ENCODE assay signal across 22 cellular contexts in the genomic region with DNA sequence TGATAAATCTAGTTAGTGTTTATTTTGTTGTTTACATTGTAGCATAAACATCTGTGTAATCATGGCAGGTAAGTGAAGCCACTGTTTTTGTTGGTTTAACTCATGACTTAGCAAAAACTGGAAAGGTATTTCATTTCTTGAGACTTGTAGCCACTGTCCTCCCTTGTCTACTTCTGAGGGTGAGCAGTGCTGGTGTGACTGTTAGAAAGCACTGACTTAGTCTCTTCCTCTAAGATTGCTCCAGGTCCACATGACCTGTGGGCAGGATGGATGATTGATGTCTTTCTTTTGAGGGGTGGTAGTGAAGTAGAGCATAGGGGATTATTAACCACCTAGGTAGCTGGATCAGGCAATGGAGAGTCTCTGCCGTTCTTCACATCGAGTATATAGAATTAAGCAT.
DNase-seq lines count a peak whose midpoint lies in the region; ATAC-seq and TF ChIP-seq lines count a peak whose summit lies in the region.
"Had no signal": no experiment of that assay in that cellular context is flagged by ENCODE, and none has a peak within 500 bp of the region (broad histone marks: within the 10 kb centered on the region; RNA-seq: fewer than 3 reads in every experiment).

No MANE protein-coding gene starts in this region.

- no peak overlapping the region for H3K27ac ChIP-seq in mammary epithelial cell (ENCODE audit: insufficient read depth, low read depth, low read length)
- no peak overlapping the region for H3K27ac ChIP-seq in uterus
- H3K27ac ChIP-seq: heart right ventricle, right atrium auricular region, upper lobe of right lung had no signal

- H4K20me1 ChIP-seq in mammary epithelial cell (ENCODE audit: insufficient read depth, low read length): no peaks in the 10 kb centered on the region

- DNase-seq in MCF 10A (ENCODE audit: unreplicated experiment) (peak; percentile 2), mammary epithelial cell (no peak), NCI-H2227 (lab: John Stamatoyannopoulos, UW; ENCODE audit: unreplicated experiment) (peak; percentile 47), left kidney (ENCODE audit: low read depth, low spot score) (peak; percentile 59), omental fat pad (ENCODE audit: low spot score) (no peak), uterus (no peak), NCI-H2029 (lab: John Stamatoyannopoulos, UW) (no peak)
- DNase-seq: activated CD4-positive, alpha-beta T cell treated with anti-CD3 and anti-CD28 coated beads, Interleukin-2, amount 10 ng/mL, durations not matched to agents 7 days and 5 days; activated naive CD4-positive, alpha-beta T cell treated with Interleukin-2 at 50 U/mL for 16 hours; aorta; effector memory CD8-positive, alpha-beta T cell; GOT3; heart right ventricle; immature natural killer cell; NCI-H2081 treated with DMSO at 0.1 percent for 48 hours; NCI-H774; stimulated activated CD4-positive, alpha-beta T cell treated with anti-CD3 and anti-CD28 coated beads, Interleukin-15, amount 100 ng/mL, for 24 hours; stimulated activated naive CD4-positive, alpha-beta T cell; upper lobe of right lung had no signal

- no peaks in the 10 kb centered on the region for H3K9me3 Mint-ChIP-seq in MCF 10A (ENCODE audit: unreplicated experiment)
- H3K9me3 Mint-ChIP-seq in stimulated activated memory B cell treated with anti-CD40 and anti-IgM and Interleukin-4, amounts not matched to agents 10 μg/mL and 1 μg/mL and 100 μg/mL, for 72 hours: no peaks in the 10 kb centered on the region
- H3K9me3 Mint-ChIP-seq: activated CD4-positive, alpha-beta T cell treated with anti-CD3 and anti-CD28 coated beads, Interleukin-2, amount 10 ng/mL, durations not matched to agents 7 days and 5 days; effector memory CD8-positive, alpha-beta T cell; immature natural killer cell; neural crest cell had no signal

- peaks cover 79% of the 10 kb centered on the region for H3K79me2 ChIP-seq in mammary epithelial cell (ENCODE audit: insufficient read depth, low read length)

- H2AFZ ChIP-seq in mammary epithelial cell (ENCODE audit: low read depth, low read length): no peak overlapping the region

- H3K36me3 ChIP-seq in mammary epithelial cell (ENCODE audit: insufficient read depth, low read length) (no peaks in the 10 kb centered on the region), uterus (no peaks in the 10 kb centered on the region)
- H3K36me3 ChIP-seq: heart right ventricle, right atrium auricular region, upper lobe of right lung had no signal

- TF ChIP-seq CTCF in MCF 10A (IDR thresholded peaks at IDR 0.05; ENCODE audit: unreplicated experiment) (no peak), mammary epithelial cell (conservative IDR thresholded peaks at IDR 0.05 in 1 of 2, IDR thresholded peaks at IDR 0.05 in 1 of 2; ENCODE audit: extremely low read depth in 1 of 2, insufficient read depth in 1 of 2, low read depth in 1 of 2, low read length in 2 of 2) (no peak), omental fat pad (IDR thresholded peaks at IDR 0.05) (no peak), uterus (IDR thresholded peaks at IDR 0.05) (no peak)

- POLR2A ChIA-PET in MCF 10A (lab: Yijun Ruan, JAX): interaction anchor here (0.7 to 1.7 kb wide), 5 partner anchors 10 to 200 kb away, joined by 3 to 6 read pairs (median 4); no protein-coding TSS in a partner anchor

- in situ Hi-C loops in mammary epithelial cell (cut with MboI; ENCODE audit: low sequenced_read_pairs in 2 of 2): no loop called here

- no TSS peak for BruUV-seq in MCF 10A (replicated peaks; lab: Mats Ljungman, UMichigan)
- BruUV-seq in mammary epithelial cell (replicated peaks; lab: Mats Ljungman, UMichigan): no TSS peak

- CTCF ChIA-PET in MCF 10A (lab: Yijun Ruan, JAX) (interaction anchor here (0.6 kb wide), 1 partner anchor 57 kb away, joined by 3 read pairs; no protein-coding TSS in a partner anchor), mammary epithelial cell (lab: Charles Lee; ENCODE audit: low non-redundant PET) (interaction anchor here (0.6 kb wide), 1 partner anchor 323 kb away, joined by 4 read pairs; no protein-coding TSS in a partner anchor)

- no peaks in the 10 kb centered on the region for H3K27me3 Mint-ChIP-seq in MCF 10A (ENCODE audit: insufficient read depth, unreplicated experiment)
- H3K27me3 Mint-ChIP-seq in stimulated activated memory B cell treated with anti-CD40 and anti-IgM and Interleukin-4, amounts not matched to agents 10 μg/mL and 1 μg/mL and 100 μg/mL, for 72 hours: no peaks in the 10 kb centered on the region
- H3K27me3 Mint-ChIP-seq: activated CD4-positive, alpha-beta T cell treated with anti-CD3 and anti-CD28 coated beads, Interleukin-2, amount 10 ng/mL, durations not matched to agents 7 days and 5 days; effector memory CD8-positive, alpha-beta T cell had no signal

- WGBS in mammary epithelial cell (ENCODE audit: low coverage, missing lambda C conversion rate): 92% methylated on average over 2 of the region's 2 CpGs

- H3K9me3 ChIP-seq in mammary epithelial cell (replicated peaks; ENCODE audit: insufficient read depth, low read length) (no peaks in the 10 kb centered on the region), uterus (no peaks in the 10 kb centered on the region)
- H3K9me3 ChIP-seq: heart right ventricle, right atrium auricular region, upper lobe of right lung had no signal

- H3K27ac Mint-ChIP-seq in MCF 10A (ENCODE audit: low read depth, unreplicated experiment): peak overlapping the region; percentile 8
- peak overlapping the region; percentile 49 for H3K27ac Mint-ChIP-seq in stimulated activated memory B cell treated with anti-CD40 and anti-IgM and Interleukin-4, amounts not matched to agents 10 μg/mL and 1 μg/mL and 100 μg/mL, for 72 hours
- H3K27ac Mint-ChIP-seq: activated CD4-positive, alpha-beta T cell treated with anti-CD3 and anti-CD28 coated beads, Interleukin-2, amount 10 ng/mL, durations not matched to agents 7 days and 5 days had no signal

- ATAC-seq in stimulated activated memory B cell treated with anti-CD40 and anti-IgM and Interleukin-4, amounts not matched to agents 10 μg/mL and 1 μg/mL and 100 μg/mL, for 72 hours: no peak
- no peak for ATAC-seq in omental fat pad (ENCODE audit: low FRiP score)
- ATAC-seq: effector memory CD8-positive, alpha-beta T cell had no signal

- H3K4me3 ChIP-seq in mammary epithelial cell (replicated peaks in 1 of 3; ENCODE audit: insufficient read depth in 1 of 3, low read depth in 2 of 3, low read length in 3 of 3) (no peak overlapping the region), uterus (no peak overlapping the region)
- H3K4me3 ChIP-seq: heart right ventricle, right atrium auricular region, upper lobe of right lung had no signal

- no peak overlapping the region for H3K9ac ChIP-seq in mammary epithelial cell (ENCODE audit: insufficient read depth, low read length)

- no peaks in the 10 kb centered on the region for H3K27me3 ChIP-seq in mammary epithelial cell (ENCODE audit: insufficient read depth, low read length)
- H3K27me3 ChIP-seq in uterus: no peaks in the 10 kb centered on the region
- H3K27me3 ChIP-seq: heart right ventricle, right atrium auricular region, upper lobe of right lung had no signal

- intact Hi-C loops in MCF 10A (cut with micrococcal nuclease): no loop called here
- intact Hi-C loops in mammary epithelial cell (cut with micrococcal nuclease): no loop called here
- intact Hi-C loops in uterus (cut with DNase I; ENCODE audit: low total_unique reads): no loop called here

- no peak overlapping the region for H3K4me3 Mint-ChIP-seq in MCF 10A (ENCODE audit: unreplicated experiment)
- no peak overlapping the region for H3K4me3 Mint-ChIP-seq in stimulated activated memory B cell treated with anti-CD40 and anti-IgM and Interleukin-4, amounts not matched to agents 10 μg/mL and 1 μg/mL and 100 μg/mL, for 72 hours
- H3K4me3 Mint-ChIP-seq: activated CD4-positive, alpha-beta T cell treated with anti-CD3 and anti-CD28 coated beads, Interleukin-2, amount 10 ng/mL, durations not matched to agents 7 days and 5 days; effector memory CD8-positive, alpha-beta T cell; immature natural killer cell; neural crest cell had no signal

- dilution Hi-C loops in mammary epithelial cell (cut with HindIII; ENCODE audit: low sequenced_read_pairs): no loop called here

- peaks cover 40% of the 10 kb centered on the region for H3K4me1 Mint-ChIP-seq in MCF 10A (ENCODE audit: insufficient read depth, unreplicated experiment)
- H3K4me1 Mint-ChIP-seq in stimulated activated memory B cell treated with anti-CD40 and anti-IgM and Interleukin-4, amounts not matched to agents 10 μg/mL and 1 μg/mL and 100 μg/mL, for 72 hours: peaks cover 96% of the 10 kb centered on the region

- H3K4me2 ChIP-seq in mammary epithelial cell (ENCODE audit: insufficient read depth, low read depth, low read length): no peak overlapping the region

- H3K4me1 ChIP-seq in mammary epithelial cell (ENCODE audit: insufficient read depth, low read length): peaks cover 12% of the 10 kb centered on the region
- H3K4me1 ChIP-seq in uterus: peaks cover 4 to 10% of the 10 kb centered on the region in 2 donors

- TF ChIP-seq POLR2A in uterus (IDR thresholded peaks at IDR 0.05): no peak

- H3K36me3 Mint-ChIP-seq in MCF 10A (ENCODE audit: insufficient read depth, unreplicated experiment): peaks cover 4% of the 10 kb centered on the region
- H3K36me3 Mint-ChIP-seq in stimulated activated memory B cell treated with anti-CD40 and anti-IgM and Interleukin-4, amounts not matched to agents 10 μg/mL and 1 μg/mL and 100 μg/mL, for 72 hours: no peaks in the 10 kb centered on the region
- H3K36me3 Mint-ChIP-seq: immature natural killer cell had no signal

Comparison
In these comparisons a context has a peak if more than half of its experiments do, and no peak if none do; other contexts are left out.
1. DNase-seq: peak in MCF 10A (single experiment), NCI-H2227 (single experiment) and left kidney (single experiment); none in mammary epithelial cell (single experiment), omental fat pad (single experiment), uterus (0 of 2) and NCI-H2029 (single experiment).